1 cellular context compared by ENCODE assay signal in the genomic region with DNA sequence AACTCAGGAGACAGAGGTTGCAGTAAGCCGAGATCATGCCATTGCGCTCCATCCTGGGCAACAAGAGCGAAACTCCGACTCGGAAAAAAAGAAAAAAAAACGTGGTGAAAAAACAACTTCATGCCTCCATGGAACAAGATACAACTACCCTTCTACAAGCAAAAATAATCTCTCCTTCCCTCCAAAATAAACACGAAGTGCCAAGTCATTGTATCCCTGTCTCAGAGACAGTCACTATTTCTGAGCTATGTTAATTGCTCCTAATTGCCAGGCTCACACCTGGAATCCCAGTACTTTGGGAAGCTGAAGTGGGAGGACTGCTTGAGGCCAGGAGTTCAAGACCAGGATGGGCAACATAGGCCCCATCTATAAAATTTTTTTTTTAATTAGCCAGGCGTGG.
TF ChIP-seq lines count a peak whose summit lies in the region.

No MANE protein-coding gene starts in this region.

TF ChIP-seq in K562, 482 proteins besides CTCF, POLR2A, EP300 and RAD21 (continued from another document):
- TF ChIP-seq, protein P1, sequence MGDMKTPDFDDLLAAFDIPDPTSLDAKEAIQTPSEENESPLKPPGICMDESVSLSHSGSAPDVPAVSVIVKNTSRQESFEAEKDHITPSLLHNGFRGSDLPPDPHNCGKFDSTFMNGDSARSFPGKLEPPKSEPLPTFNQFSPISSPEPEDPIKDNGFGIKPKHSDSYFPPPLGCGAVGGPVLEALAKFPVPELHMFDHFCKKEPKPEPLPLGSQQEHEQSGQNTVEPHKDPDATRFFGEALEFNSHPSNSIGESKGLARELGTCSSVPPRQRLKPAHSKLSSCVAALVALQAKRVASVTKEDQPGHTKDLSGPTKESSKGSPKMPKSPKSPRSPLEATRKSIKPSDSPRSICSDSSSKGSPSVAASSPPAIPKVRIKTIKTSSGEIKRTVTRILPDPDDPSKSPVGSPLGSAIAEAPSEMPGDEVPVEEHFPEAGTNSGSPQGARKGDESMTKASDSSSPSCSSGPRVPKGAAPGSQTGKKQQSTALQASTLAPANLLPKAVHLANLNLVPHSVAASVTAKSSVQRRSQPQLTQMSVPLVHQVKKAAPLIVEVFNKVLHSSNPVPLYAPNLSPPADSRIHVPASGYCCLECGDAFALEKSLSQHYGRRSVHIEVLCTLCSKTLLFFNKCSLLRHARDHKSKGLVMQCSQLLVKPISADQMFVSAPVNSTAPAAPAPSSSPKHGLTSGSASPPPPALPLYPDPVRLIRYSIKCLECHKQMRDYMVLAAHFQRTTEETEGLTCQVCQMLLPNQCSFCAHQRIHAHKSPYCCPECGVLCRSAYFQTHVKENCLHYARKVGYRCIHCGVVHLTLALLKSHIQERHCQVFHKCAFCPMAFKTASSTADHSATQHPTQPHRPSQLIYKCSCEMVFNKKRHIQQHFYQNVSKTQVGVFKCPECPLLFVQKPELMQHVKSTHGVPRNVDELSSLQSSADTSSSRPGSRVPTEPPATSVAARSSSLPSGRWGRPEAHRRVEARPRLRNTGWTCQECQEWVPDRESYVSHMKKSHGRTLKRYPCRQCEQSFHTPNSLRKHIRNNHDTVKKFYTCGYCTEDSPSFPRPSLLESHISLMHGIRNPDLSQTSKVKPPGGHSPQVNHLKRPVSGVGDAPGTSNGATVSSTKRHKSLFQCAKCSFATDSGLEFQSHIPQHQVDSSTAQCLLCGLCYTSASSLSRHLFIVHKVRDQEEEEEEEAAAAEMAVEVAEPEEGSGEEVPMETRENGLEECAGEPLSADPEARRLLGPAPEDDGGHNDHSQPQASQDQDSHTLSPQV (IDR thresholded peaks at IDR 0.05) = 0 out of 2 replicates have a peak, but pooled peaks have one; percentile 34
- TF ChIP-seq NELFE (IDR thresholded peaks at IDR 0.05; ENCODE audit: insufficient read depth, insufficient read length) (no peak), ZNF444 (CRISPR knock-in tag; IDR thresholded peaks at IDR 0.05) (no peak), ZNF785 (CRISPR knock-in tag; IDR thresholded peaks at IDR 0.05) (no peak), ZNF79 (CRISPR knock-in tag; IDR thresholded peaks at IDR 0.05; ENCODE audit: low read depth) (no peak), SREBF1 (IDR thresholded peaks at IDR 0.05; ENCODE audit: borderline replicate concordance, low read depth, low read length) (no peak), ZFPM2 (CRISPR knock-in tag; IDR thresholded peaks at IDR 0.05) (no peak), CBX3 (IDR thresholded peaks at IDR 0.05; ENCODE audit: borderline replicate concordance in 1 of 2, low read length in 2 of 2) (no peak), NFYB (IDR thresholded peaks at IDR 0.05; ENCODE audit: extremely low read depth, insufficient read length) (no peak), SMARCA5 (IDR thresholded peaks at IDR 0.05) (no peak), NFE2L1 (tag; IDR thresholded peaks at IDR 0.05; ENCODE audit: borderline replicate concordance, low read depth) (peak; percentile 38; the same call in 1 of the 2 replicates), PYGO2 (tag; IDR thresholded peaks at IDR 0.05) (no peak), HNRNPH1 (optimal IDR thresholded peaks at IDR 0.05; ENCODE audit: low read depth, low read length) (no peak), MAFG (tag; conservative IDR thresholded peaks at IDR 0.05) (peak; percentile 78)
- TF ChIP-seq, protein P2, sequence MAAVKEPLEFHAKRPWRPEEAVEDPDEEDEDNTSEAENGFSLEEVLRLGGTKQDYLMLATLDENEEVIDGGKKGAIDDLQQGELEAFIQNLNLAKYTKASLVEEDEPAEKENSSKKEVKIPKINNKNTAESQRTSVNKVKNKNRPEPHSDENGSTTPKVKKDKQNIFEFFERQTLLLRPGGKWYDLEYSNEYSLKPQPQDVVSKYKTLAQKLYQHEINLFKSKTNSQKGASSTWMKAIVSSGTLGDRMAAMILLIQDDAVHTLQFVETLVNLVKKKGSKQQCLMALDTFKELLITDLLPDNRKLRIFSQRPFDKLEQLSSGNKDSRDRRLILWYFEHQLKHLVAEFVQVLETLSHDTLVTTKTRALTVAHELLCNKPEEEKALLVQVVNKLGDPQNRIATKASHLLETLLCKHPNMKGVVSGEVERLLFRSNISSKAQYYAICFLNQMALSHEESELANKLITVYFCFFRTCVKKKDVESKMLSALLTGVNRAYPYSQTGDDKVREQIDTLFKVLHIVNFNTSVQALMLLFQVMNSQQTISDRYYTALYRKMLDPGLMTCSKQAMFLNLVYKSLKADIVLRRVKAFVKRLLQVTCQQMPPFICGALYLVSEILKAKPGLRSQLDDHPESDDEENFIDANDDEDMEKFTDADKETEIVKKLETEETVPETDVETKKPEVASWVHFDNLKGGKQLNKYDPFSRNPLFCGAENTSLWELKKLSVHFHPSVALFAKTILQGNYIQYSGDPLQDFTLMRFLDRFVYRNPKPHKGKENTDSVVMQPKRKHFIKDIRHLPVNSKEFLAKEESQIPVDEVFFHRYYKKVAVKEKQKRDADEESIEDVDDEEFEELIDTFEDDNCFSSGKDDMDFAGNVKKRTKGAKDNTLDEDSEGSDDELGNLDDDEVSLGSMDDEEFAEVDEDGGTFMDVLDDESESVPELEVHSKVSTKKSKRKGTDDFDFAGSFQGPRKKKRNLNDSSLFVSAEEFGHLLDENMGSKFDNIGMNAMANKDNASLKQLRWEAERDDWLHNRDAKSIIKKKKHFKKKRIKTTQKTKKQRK (IDR thresholded peaks at IDR 0.05; ENCODE audit: borderline replicate concordance, low read depth, low read length) = no peak
- TF ChIP-seq, protein P3, sequence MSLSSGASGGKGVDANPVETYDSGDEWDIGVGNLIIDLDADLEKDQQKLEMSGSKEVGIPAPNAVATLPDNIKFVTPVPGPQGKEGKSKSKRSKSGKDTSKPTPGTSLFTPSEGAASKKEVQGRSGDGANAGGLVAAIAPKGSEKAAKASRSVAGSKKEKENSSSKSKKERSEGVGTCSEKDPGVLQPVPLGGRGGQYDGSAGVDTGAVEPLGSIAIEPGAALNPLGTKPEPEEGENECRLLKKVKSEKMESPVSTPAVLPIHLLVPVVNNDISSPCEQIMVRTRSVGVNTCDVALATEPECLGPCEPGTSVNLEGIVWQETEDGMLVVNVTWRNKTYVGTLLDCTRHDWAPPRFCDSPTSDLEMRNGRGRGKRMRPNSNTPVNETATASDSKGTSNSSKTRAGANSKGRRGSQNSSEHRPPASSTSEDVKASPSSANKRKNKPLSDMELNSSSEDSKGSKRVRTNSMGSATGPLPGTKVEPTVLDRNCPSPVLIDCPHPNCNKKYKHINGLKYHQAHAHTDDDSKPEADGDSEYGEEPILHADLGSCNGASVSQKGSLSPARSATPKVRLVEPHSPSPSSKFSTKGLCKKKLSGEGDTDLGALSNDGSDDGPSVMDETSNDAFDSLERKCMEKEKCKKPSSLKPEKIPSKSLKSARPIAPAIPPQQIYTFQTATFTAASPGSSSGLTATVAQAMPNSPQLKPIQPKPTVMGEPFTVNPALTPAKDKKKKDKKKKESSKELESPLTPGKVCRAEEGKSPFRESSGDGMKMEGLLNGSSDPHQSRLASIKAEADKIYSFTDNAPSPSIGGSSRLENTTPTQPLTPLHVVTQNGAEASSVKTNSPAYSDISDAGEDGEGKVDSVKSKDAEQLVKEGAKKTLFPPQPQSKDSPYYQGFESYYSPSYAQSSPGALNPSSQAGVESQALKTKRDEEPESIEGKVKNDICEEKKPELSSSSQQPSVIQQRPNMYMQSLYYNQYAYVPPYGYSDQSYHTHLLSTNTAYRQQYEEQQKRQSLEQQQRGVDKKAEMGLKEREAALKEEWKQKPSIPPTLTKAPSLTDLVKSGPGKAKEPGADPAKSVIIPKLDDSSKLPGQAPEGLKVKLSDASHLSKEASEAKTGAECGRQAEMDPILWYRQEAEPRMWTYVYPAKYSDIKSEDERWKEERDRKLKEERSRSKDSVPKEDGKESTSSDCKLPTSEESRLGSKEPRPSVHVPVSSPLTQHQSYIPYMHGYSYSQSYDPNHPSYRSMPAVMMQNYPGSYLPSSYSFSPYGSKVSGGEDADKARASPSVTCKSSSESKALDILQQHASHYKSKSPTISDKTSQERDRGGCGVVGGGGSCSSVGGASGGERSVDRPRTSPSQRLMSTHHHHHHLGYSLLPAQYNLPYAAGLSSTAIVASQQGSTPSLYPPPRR (CRISPR knock-in tag; IDR thresholded peaks at IDR 0.05; ENCODE audit: borderline replicate concordance) = no peak
- TF ChIP-seq, protein P4, sequence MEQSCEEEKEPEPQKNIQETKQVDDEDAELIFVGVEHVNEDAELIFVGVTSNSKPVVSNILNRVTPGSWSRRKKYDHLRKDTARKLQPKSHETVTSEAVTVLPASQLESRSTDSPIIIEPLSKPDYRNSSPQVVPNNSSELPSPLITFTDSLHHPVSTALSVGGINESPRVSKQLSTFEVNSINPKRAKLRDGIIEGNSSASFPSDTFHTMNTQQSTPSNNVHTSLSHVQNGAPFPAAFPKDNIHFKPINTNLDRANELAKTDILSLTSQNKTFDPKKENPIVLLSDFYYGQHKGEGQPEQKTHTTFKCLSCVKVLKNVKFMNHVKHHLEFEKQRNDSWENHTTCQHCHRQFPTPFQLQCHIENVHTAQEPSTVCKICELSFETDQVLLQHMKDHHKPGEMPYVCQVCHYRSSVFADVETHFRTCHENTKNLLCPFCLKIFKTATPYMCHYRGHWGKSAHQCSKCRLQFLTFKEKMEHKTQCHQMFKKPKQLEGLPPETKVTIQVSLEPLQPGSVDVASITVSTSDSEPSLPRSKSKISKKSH (CRISPR knock-in tag; IDR thresholded peaks at IDR 0.05) = no peak
- TF ChIP-seq, protein P5, sequence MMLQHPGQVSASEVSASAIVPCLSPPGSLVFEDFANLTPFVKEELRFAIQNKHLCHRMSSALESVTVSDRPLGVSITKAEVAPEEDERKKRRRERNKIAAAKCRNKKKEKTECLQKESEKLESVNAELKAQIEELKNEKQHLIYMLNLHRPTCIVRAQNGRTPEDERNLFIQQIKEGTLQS (IDR thresholded peaks at IDR 0.05) = no peak
- TF ChIP-seq, protein P5 (CRISPR knock-in tag; conservative IDR thresholded peaks at IDR 0.05) = no peak
- TF ChIP-seq, protein P6, sequence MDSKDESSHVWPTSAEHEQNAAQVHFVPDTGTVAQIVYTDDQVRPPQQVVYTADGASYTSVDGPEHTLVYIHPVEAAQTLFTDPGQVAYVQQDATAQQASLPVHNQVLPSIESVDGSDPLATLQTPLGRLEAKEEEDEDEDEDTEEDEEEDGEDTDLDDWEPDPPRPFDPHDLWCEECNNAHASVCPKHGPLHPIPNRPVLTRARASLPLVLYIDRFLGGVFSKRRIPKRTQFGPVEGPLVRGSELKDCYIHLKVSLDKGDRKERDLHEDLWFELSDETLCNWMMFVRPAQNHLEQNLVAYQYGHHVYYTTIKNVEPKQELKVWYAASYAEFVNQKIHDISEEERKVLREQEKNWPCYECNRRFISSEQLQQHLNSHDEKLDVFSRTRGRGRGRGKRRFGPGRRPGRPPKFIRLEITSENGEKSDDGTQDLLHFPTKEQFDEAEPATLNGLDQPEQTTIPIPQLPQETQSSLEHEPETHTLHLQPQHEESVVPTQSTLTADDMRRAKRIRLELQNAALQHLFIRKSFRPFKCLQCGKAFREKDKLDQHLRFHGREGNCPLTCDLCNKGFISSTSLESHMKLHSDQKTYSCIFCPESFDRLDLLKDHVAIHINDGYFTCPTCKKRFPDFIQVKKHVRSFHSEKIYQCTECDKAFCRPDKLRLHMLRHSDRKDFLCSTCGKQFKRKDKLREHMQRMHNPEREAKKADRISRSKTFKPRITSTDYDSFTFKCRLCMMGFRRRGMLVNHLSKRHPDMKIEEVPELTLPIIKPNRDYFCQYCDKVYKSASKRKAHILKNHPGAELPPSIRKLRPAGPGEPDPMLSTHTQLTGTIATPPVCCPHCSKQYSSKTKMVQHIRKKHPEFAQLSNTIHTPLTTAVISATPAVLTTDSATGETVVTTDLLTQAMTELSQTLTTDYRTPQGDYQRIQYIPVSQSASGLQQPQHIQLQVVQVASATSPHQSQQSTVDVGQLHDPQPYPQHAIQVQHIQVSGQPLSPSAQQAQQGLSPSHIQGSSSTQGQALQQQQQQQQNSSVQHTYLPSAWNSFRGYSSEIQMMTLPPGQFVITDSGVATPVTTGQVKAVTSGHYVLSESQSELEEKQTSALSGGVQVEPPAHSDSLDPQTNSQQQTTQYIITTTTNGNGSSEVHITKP (IDR thresholded peaks at IDR 0.05; ENCODE audit: partially characterized antibody) = peak; percentile 17
- TF ChIP-seq, protein P7, sequence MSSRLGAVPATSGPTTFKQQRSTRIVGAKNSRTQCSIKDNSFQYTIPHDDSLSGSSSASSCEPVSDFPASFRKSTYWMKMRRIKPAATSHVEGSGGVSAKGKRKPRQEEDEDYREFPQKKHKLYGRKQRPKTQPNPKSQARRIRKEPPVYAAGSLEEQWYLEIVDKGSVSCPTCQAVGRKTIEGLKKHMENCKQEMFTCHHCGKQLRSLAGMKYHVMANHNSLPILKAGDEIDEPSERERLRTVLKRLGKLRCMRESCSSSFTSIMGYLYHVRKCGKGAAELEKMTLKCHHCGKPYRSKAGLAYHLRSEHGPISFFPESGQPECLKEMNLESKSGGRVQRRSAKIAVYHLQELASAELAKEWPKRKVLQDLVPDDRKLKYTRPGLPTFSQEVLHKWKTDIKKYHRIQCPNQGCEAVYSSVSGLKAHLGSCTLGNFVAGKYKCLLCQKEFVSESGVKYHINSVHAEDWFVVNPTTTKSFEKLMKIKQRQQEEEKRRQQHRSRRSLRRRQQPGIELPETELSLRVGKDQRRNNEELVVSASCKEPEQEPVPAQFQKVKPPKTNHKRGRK (tag; IDR thresholded peaks at IDR 0.05) = no peak
- TF ChIP-seq, protein P8, sequence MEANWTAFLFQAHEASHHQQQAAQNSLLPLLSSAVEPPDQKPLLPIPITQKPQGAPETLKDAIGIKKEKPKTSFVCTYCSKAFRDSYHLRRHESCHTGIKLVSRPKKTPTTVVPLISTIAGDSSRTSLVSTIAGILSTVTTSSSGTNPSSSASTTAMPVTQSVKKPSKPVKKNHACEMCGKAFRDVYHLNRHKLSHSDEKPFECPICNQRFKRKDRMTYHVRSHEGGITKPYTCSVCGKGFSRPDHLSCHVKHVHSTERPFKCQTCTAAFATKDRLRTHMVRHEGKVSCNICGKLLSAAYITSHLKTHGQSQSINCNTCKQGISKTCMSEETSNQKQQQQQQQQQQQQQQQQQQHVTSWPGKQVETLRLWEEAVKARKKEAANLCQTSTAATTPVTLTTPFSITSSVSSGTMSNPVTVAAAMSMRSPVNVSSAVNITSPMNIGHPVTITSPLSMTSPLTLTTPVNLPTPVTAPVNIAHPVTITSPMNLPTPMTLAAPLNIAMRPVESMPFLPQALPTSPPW (CRISPR knock-in tag; IDR thresholded peaks at IDR 0.05) = no peak
